In genomic region chrX:42615161-42615563, GRCh38 we compare ENCODE assay signal across 11 cellular contexts.
DNase-seq lines count a peak whose midpoint lies in the region; ATAC-seq and TF ChIP-seq lines count a peak whose summit lies in the region.
"Had no signal": no experiment of that assay in that cellular context is flagged by ENCODE, and none has a peak within 500 bp of the region (broad histone marks: within the 10 kb centered on the region; RNA-seq: fewer than 3 reads in every experiment).

No MANE protein-coding gene starts in this region.

- H4K20me1 ChIP-seq in osteoblast (ENCODE audit: insufficient read depth, low read length) = no peaks in the 10 kb centered on the region

- DNase-seq in activated CD8-positive, alpha-beta memory T cell treated with anti-CD3 and anti-CD28 coated beads for 24 hours = peak; percentile 59
- no peak for DNase-seq in activated CD8-positive, alpha-beta memory T cell treated with anti-CD3 and anti-CD28 coated beads, Interleukin-2, amount 50 U/mL, for 4 hours
- DNase-seq in HT-29 (ENCODE audit: low spot score) = peak; percentile 66
- DNase-seq in activated CD4-positive, alpha-beta memory T cell treated with anti-CD3 and anti-CD28 coated beads for 36 hours = peak; percentile 15
- no peak for DNase-seq in osteoblast (ENCODE audit: insufficient read length, low spot score, missing footprints)
- DNase-seq in NCI-H2107 treated with DMSO at 0.1 percent for 48 hours (lab: John Stamatoyannopoulos, UW; ENCODE audit: unreplicated experiment) = no peak
- DNase-seq: SHP77 treated with DMSO at 0.1 percent for 48 hours had no signal

- peaks cover 11% of the 10 kb centered on the region for H3K4me1 Mint-ChIP-seq in activated CD4-positive, alpha-beta memory T cell treated with anti-CD3 and anti-CD28 coated beads for 36 hours (ENCODE audit: low read depth)

- no peak overlapping the region for H3K27ac Mint-ChIP-seq in activated CD4-positive, alpha-beta memory T cell treated with anti-CD3 and anti-CD28 coated beads for 36 hours

- no peaks in the 10 kb centered on the region for H3K4me1 ChIP-seq in osteoblast (ENCODE audit: insufficient read depth, low read length)

- H3K4me3 Mint-ChIP-seq in activated CD4-positive, alpha-beta memory T cell treated with anti-CD3 and anti-CD28 coated beads for 36 hours = no peak overlapping the region

- no peak for ATAC-seq in GM19351 (IDR thresholded peaks at IDR 0.05; ENCODE audit: unreplicated experiment)
- no peak for ATAC-seq in HG03457 (IDR thresholded peaks at IDR 0.05; ENCODE audit: unreplicated experiment)

- no peaks in the 10 kb centered on the region for H3K9me3 Mint-ChIP-seq in activated CD4-positive, alpha-beta memory T cell treated with anti-CD3 and anti-CD28 coated beads for 36 hours
- H3K9me3 Mint-ChIP-seq: IgD-negative memory B cell had no signal

- H3K79me2 ChIP-seq in osteoblast (ENCODE audit: insufficient read depth, low read length) = no peaks in the 10 kb centered on the region

- peak; percentile 19 for TF ChIP-seq CTCF in osteoblast (IDR thresholded peaks at IDR 0.05; ENCODE audit: extremely low read depth, low read depth, low read length)

- no peaks in the 10 kb centered on the region for H3K36me3 Mint-ChIP-seq in activated CD4-positive, alpha-beta memory T cell treated with anti-CD3 and anti-CD28 coated beads for 36 hours
- H3K36me3 Mint-ChIP-seq: CD4-positive, alpha-beta memory T cell; IgD-negative memory B cell had no signal

- H2AFZ ChIP-seq in osteoblast (ENCODE audit: low read length) = no peak overlapping the region

- H3K27me3 Mint-ChIP-seq in activated CD4-positive, alpha-beta memory T cell treated with anti-CD3 and anti-CD28 coated beads for 36 hours = no peaks in the 10 kb centered on the region
- H3K27me3 Mint-ChIP-seq: CD4-positive, alpha-beta memory T cell had no signal

- H3K4me3 ChIP-seq in osteoblast (ENCODE audit: insufficient read depth, low read length) = no peak overlapping the region

- POLR2A ChIA-PET in activated CD4-positive, alpha-beta memory T cell treated with anti-CD3 and anti-CD28 coated beads for 36 hours (lab: Charles Lee) = no interaction called here

- intact Hi-C loops in activated CD4-positive, alpha-beta memory T cell treated with anti-CD3 and anti-CD28 coated beads for 36 hours (cut with micrococcal nuclease) = no loop called here

- no peaks in the 10 kb centered on the region for H3K9me3 ChIP-seq in osteoblast (ENCODE audit: low read depth, low read length)

- CTCF ChIA-PET in activated CD4-positive, alpha-beta memory T cell treated with anti-CD3 and anti-CD28 coated beads for 36 hours (lab: Charles Lee) = no interaction called here

- H3K27ac ChIP-seq in osteoblast (ENCODE audit: low read depth, low read length) = no peak overlapping the region

- no peak overlapping the region for H3K4me2 ChIP-seq in osteoblast (ENCODE audit: insufficient read depth, low read length)

- H3K27me3 ChIP-seq in osteoblast (ENCODE audit: insufficient read depth, low read length) = no peaks in the 10 kb centered on the region

- no peaks in the 10 kb centered on the region for H3K36me3 ChIP-seq in osteoblast (ENCODE audit: insufficient read depth, low read length)

Comparison
In these comparisons a context has a peak if more than half of its experiments do, and no peak if none do; other contexts are left out.
1. DNase-seq: peak in activated CD8-positive, alpha-beta memory T cell treated with anti-CD3 and anti-CD28 coated beads for 24 hours (single experiment), HT-29 (single experiment) and activated CD4-positive, alpha-beta memory T cell treated with anti-CD3 and anti-CD28 coated beads for 36 hours (single experiment); none in activated CD8-positive, alpha-beta memory T cell treated with anti-CD3 and anti-CD28 coated beads, Interleukin-2, amount 50 U/mL, for 4 hours (single experiment), osteoblast (single experiment) and NCI-H2107 treated with DMSO at 0.1 percent for 48 hours (single experiment).